ENCODE assay signal across 12 cellular contexts in genomic region chr21:28111151-28111619, GRCh38.
DNase-seq lines count a peak whose midpoint lies in the region; ATAC-seq, FAIRE-seq and TF ChIP-seq lines count a peak whose summit lies in the region.
"Had no signal": no experiment of that assay in that cellular context is flagged by ENCODE, and none has a peak within 500 bp of the region (broad histone marks: within the 10 kb centered on the region; RNA-seq: fewer than 3 reads in every experiment).

No MANE protein-coding gene starts in this region.

- no peak overlapping the region for H3K27ac ChIP-seq in pancreas
- H3K27ac ChIP-seq in CD4-positive, alpha-beta memory T cell (ENCODE audit: low read depth, low read length), result no peak overlapping the region
- H3K27ac ChIP-seq: BLaER1 treated with 17β-estradiol and CSF1 and Interleukin-3, amounts not matched to agents 10 nM and 100 nM; SJSA1 had no signal

- intact Hi-C loops in pancreas (cut with DNase I), result no loop called here
- intact Hi-C loops in CD4-positive, alpha-beta memory T cell (cut with micrococcal nuclease), result no loop called here

- no peak for TF ChIP-seq CTCF in pancreas (IDR thresholded peaks at IDR 0.05)

- H3K27me3 ChIP-seq in adipocyte (replicated peaks; ENCODE audit: control insufficient read depth, insufficient read depth, low read length) (no peaks in the 10 kb centered on the region), pancreas (no peaks in the 10 kb centered on the region)
- H3K27me3 ChIP-seq in CD4-positive, alpha-beta memory T cell (ENCODE audit: insufficient read depth, low read length), result no peaks in the 10 kb centered on the region
- H3K27me3 ChIP-seq: BLaER1 treated with 17β-estradiol and CSF1 and Interleukin-3, amounts not matched to agents 10 nM and 100 nM; SJSA1 had no signal

- peak overlapping the region; percentile 47 for H3K9ac ChIP-seq in adipocyte (ENCODE audit: low read length)
- H3K9ac ChIP-seq: BLaER1 treated with 17β-estradiol and CSF1 and Interleukin-3, amounts not matched to agents 10 nM and 100 nM had no signal

- FAIRE-seq in pancreas (lab: Jason Lieb, UNC), result peak; percentile 5

- H3K27me3 Mint-ChIP-seq in naive thymus-derived CD8-positive, alpha-beta T cell, result no peaks in the 10 kb centered on the region
- H3K27me3 Mint-ChIP-seq in CD4-positive, alpha-beta memory T cell, result no peaks in the 10 kb centered on the region

- 12 to 15% methylated on average over 7 of the region's 7 CpGs for WGBS in pancreas, 2 donors

- H3K27ac Mint-ChIP-seq in naive thymus-derived CD8-positive, alpha-beta T cell, result no peak overlapping the region
- H3K27ac Mint-ChIP-seq in CD4-positive, alpha-beta memory T cell, result no peak overlapping the region

- POLR2A ChIA-PET in naive thymus-derived CD8-positive, alpha-beta T cell (lab: Charles Lee), result no interaction called here
- POLR2A ChIA-PET in CD4-positive, alpha-beta memory T cell (lab: Charles Lee; ENCODE audit: partially characterized antibody), result no interaction called here

- H3K9me3 ChIP-seq in adipocyte (ENCODE audit: control insufficient read depth, low read length), result peaks cover 5% of the 10 kb centered on the region
- H3K9me3 ChIP-seq in pancreas, result no peaks in the 10 kb centered on the region
- no peaks in the 10 kb centered on the region for H3K9me3 ChIP-seq in CD4-positive, alpha-beta memory T cell (ENCODE audit: control insufficient read depth in 1 of 2, low read length in 2 of 2)
- H3K9me3 ChIP-seq: BLaER1 treated with 17β-estradiol and CSF1 and Interleukin-3, amounts not matched to agents 10 nM and 100 nM; SJSA1 had no signal

- peaks cover 17% of the 10 kb centered on the region for H3K4me1 ChIP-seq in adipocyte (ENCODE audit: control insufficient read depth, insufficient read depth, low read length)
- H3K4me1 ChIP-seq in pancreas, result peaks cover 0 to 9% (median 0%) of the 10 kb centered on the region in 3 donors
- H3K4me1 ChIP-seq in CD4-positive, alpha-beta memory T cell (ENCODE audit: insufficient read depth, low read length), result no peaks in the 10 kb centered on the region
- H3K4me1 ChIP-seq: BLaER1 treated with 17β-estradiol and CSF1 and Interleukin-3, amounts not matched to agents 10 nM and 100 nM; SJSA1 had no signal

- H3K4me3 Mint-ChIP-seq in naive thymus-derived CD8-positive, alpha-beta T cell, result no peak overlapping the region
- H3K4me3 Mint-ChIP-seq in CD4-positive, alpha-beta memory T cell, result no peak overlapping the region

- DNase-seq in AG08396 (ENCODE audit: low spot score), result peak; percentile 66
- DNase-seq in adipocyte (ENCODE audit: low read depth), result peak; percentile 97
- peak; percentile 25 for DNase-seq in globus pallidus (ENCODE audit: low spot score)
- DNase-seq in pancreas, result peak in 3 of 6 donors; percentile 32 to 46 (median 33)
- no peak for DNase-seq in NCI-H2029 (lab: John Stamatoyannopoulos, UW)
- no peak for DNase-seq in naive thymus-derived CD8-positive, alpha-beta T cell
- no peak for DNase-seq in CD4-positive, alpha-beta memory T cell
- DNase-seq in SKM-1 treated with dmso at 0.1 percent for 144 hours (lab: John Stamatoyannopoulos, UW; ENCODE audit: unreplicated experiment), result no peak
- DNase-seq: stimulated activated CD4-positive, alpha-beta T cell treated with anti-CD3 and anti-CD28 coated beads, Interleukin-2, amount 100 ng/mL, for 24 hours; trophoblast cell had no signal

- peak; percentile 64 to 99 (median 95) for ATAC-seq in pancreas
- no peak for ATAC-seq in naive thymus-derived CD8-positive, alpha-beta T cell

- H3K36me3 ChIP-seq in adipocyte (ENCODE audit: control insufficient read depth, insufficient read depth, low read length, severe bottlenecking), result no peaks in the 10 kb centered on the region
- H3K36me3 ChIP-seq in pancreas, result no peaks in the 10 kb centered on the region
- no peaks in the 10 kb centered on the region for H3K36me3 ChIP-seq in CD4-positive, alpha-beta memory T cell (ENCODE audit: insufficient read depth, low read length)
- H3K36me3 ChIP-seq: BLaER1 treated with 17β-estradiol and CSF1 and Interleukin-3, amounts not matched to agents 10 nM and 100 nM; SJSA1 had no signal

- CTCF ChIA-PET in CD4-positive, alpha-beta memory T cell (lab: Charles Lee; ENCODE audit: partially characterized antibody), result no interaction called here

- H3K9me3 Mint-ChIP-seq in naive thymus-derived CD8-positive, alpha-beta T cell, result peaks cover 0 to 8% (median 2%) of the 10 kb centered on the region in 9 donors
- H3K9me3 Mint-ChIP-seq in CD4-positive, alpha-beta memory T cell, result peaks cover 0 to 6% (median 3%) of the 10 kb centered on the region in 8 donors

- H3K4me3 ChIP-seq in adipocyte (ENCODE audit: low read length), result peak overlapping the region; percentile 72
- peak overlapping the region in 1 of 4 donors; percentile 17 for H3K4me3 ChIP-seq in pancreas
- no peak overlapping the region for H3K4me3 ChIP-seq in CD4-positive, alpha-beta memory T cell (ENCODE audit: low read length in 2 of 2)
- H3K4me3 ChIP-seq: BLaER1 treated with 17β-estradiol and CSF1 and Interleukin-3, amounts not matched to agents 10 nM and 100 nM; SJSA1 had no signal

- H3K4me1 Mint-ChIP-seq in naive thymus-derived CD8-positive, alpha-beta T cell, result no peaks in the 10 kb centered on the region
- H3K4me1 Mint-ChIP-seq in CD4-positive, alpha-beta memory T cell, result no peaks in the 10 kb centered on the region

- H3K36me3 Mint-ChIP-seq in naive thymus-derived CD8-positive, alpha-beta T cell, result no peaks in the 10 kb centered on the region
- no peaks in the 10 kb centered on the region for H3K36me3 Mint-ChIP-seq in CD4-positive, alpha-beta memory T cell

Comparison
In these comparisons a context has a peak if more than half of its experiments do, and no peak if none do; other contexts are left out.
1. DNase-seq: peak in AG08396 (single experiment), adipocyte (single experiment) and globus pallidus (single experiment); none in NCI-H2029 (single experiment), naive thymus-derived CD8-positive, alpha-beta T cell (0 of 10), CD4-positive, alpha-beta memory T cell (0 of 5) and SKM-1 treated with dmso at 0.1 percent for 144 hours (single experiment).
2. ATAC-seq: peak in pancreas (4 of 4); none in naive thymus-derived CD8-positive, alpha-beta T cell (0 of 2).